1 cellular context compared by ENCODE assay signal in the genomic region with DNA sequence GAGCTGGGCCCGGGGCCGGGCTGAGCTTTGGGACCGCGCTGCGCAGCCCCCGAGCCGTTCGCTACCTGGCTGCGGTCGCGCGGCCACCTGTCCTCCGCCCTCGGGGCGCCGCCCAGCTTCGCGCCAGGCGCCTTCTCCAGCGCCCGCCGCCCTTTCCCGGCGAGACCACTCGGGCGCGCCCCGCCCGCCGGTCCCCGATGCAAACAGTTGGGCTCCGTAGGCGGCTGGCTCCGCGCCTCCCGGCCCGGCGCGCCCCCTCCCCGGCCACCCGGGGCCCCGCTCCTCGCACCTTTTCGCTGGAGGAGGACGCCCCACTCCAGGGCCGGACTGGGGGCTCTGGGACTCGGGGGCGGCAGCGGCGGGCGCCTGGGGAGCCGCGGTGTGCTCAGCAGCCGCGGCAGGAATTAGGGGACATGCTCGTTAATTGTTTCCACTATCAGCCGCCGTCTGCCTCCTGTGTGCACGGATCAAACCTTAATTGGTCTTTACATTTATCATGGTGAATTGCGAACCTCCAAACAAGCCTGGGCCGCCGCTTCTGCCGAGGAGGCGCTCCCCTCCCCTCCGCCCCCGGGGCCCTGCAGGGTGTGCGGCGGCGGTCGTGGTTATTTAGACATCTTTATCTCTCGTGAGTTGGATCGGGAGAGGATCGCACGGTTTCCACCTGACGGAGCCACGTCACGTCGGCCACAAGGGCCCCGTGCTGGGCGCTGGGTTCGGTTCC.
TF ChIP-seq lines count a peak whose summit lies in the region.

No MANE protein-coding gene starts in this region.

TF ChIP-seq in H1, 55 proteins besides CTCF, POLR2A, EP300 and RAD21:
- TF ChIP-seq KDM5A (IDR thresholded peaks at IDR 0.05; ENCODE audit: low read length) (no peak), RBBP5 (IDR thresholded peaks at IDR 0.05; ENCODE audit: borderline replicate concordance, low read depth, low read length) (peak; percentile 23; the same call in 1 of the 2 replicates), SRF (IDR thresholded peaks at IDR 0.05; ENCODE audit: low read depth, low read length) (no peak), BRCA1 (IDR thresholded peaks at IDR 0.05; ENCODE audit: low read depth, low read length) (no peak), ASH2L (IDR thresholded peaks at IDR 0.05; ENCODE audit: low read length) (peak; percentile 39), KDM4A (IDR thresholded peaks at IDR 0.05; ENCODE audit: low read depth, low read length, severe bottlenecking) (peak; percentile 35), SUZ12 (IDR thresholded peaks at IDR 0.05; ENCODE audit: low read length) (peak; percentile 45), TCF12 (IDR thresholded peaks at IDR 0.05; ENCODE audit: low read depth, low read length) (no peak)
- TF ChIP-seq, protein P1, sequence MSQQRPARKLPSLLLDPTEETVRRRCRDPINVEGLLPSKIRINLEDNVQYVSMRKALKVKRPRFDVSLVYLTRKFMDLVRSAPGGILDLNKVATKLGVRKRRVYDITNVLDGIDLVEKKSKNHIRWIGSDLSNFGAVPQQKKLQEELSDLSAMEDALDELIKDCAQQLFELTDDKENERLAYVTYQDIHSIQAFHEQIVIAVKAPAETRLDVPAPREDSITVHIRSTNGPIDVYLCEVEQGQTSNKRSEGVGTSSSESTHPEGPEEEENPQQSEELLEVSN (IDR thresholded peaks at IDR 0.05) = 0 out of 2 replicates have a peak, but pooled peaks have one; percentile 16
